Comparison of ENCODE assay signal across 8 cellular contexts in the genomic region with DNA sequence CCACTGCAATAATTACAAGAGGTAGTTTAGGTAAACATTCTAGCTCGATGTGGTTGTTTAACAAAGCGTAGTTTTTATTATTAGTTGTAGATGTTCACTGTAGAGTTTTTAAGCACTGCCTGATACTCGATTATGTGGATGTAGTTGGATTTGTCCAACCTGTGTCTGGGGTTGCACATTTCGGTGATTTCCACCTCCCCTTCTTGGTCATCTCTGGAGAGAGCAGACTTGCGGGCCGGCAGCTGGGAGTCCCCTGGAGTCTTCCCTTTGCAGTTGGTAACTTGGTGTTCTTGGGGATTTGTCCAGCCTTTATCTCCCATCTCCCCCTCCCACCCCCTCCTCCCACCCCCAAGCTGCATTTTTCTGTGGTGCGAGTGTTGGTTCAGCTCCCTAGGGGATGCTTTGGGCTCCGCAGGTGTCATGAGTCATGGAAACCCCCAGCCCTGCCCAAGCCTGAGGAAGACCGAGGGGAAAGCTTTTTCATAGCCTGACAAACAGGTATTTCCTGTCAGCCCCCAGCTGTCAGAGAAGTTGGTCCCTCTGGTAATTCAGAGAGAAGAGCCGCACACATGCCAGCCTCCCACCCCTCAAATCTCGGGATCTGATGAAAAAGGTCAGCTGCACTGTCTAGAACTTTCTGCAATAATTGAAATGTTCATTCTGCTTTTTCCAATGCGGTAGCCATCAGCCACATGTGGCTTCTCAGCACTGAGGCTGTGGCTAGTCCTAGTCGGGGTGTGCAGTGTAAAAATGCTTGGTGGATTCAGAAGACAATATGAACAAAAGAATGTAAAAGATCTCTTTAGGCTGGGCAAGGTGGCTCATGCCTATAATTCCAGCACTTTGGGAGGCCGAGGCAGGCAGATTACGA. TPM values are rescaled to one million over a fixed set of nuclear protein-coding genes. Genes with fewer than 3 reads are reported as not detected.
DNase-seq lines count a peak whose midpoint lies in the region; ATAC-seq and TF ChIP-seq lines count a peak whose summit lies in the region.

No MANE protein-coding gene starts in this region.

- peaks cover 28% of the 10 kb centered on the region for H3K4me1 Mint-ChIP-seq in activated naive CD4-positive, alpha-beta T cell treated with anti-CD3 and anti-CD28 coated beads, Interleukin-2, amount 10 ng/mL, durations not matched to agents 7 days and 5 days
- no peaks in the 10 kb centered on the region for H3K4me1 Mint-ChIP-seq in MCF 10A (ENCODE audit: insufficient read depth, unreplicated experiment)

- DNase-seq in activated naive CD4-positive, alpha-beta T cell treated with anti-CD3 and anti-CD28 coated beads, Interleukin-2, amount 10 ng/mL, durations not matched to agents 7 days and 5 days: no peak
- DNase-seq in activated naive CD4-positive, alpha-beta T cell treated with Interleukin-2 at 50 U/mL for 16 hours: no peak
- DNase-seq in astrocyte of the spinal cord (ENCODE audit: low read depth, low spot score): peak; percentile 66
- no peak for DNase-seq in RKO (ENCODE audit: low spot score)
- DNase-seq in EL: no peak
- DNase-seq in MCF 10A (ENCODE audit: unreplicated experiment): no peak
- no peak for DNase-seq in NCI-H2171 (lab: John Stamatoyannopoulos, UW)

- BruUV-seq in MCF 10A (replicated peaks; lab: Mats Ljungman, UMichigan): no TSS peak

- H3K4me3 Mint-ChIP-seq in activated naive CD4-positive, alpha-beta T cell treated with anti-CD3 and anti-CD28 coated beads, Interleukin-2, amount 10 ng/mL, durations not matched to agents 7 days and 5 days: no peak overlapping the region
- H3K4me3 Mint-ChIP-seq in MCF 10A (ENCODE audit: unreplicated experiment): no peak overlapping the region

- TF ChIP-seq CTCF in astrocyte of the spinal cord (IDR thresholded peaks at IDR 0.05; ENCODE audit: low read depth, low read length) (no peak), MCF 10A (IDR thresholded peaks at IDR 0.05; ENCODE audit: unreplicated experiment) (no peak)

- in situ Hi-C loops in astrocyte of the spinal cord (cut with HindIII; ENCODE audit: low sequenced_read_pairs): no loop called here

- no peak overlapping the region for H3K4me3 ChIP-seq in astrocyte of the spinal cord (ENCODE audit: low read depth, low read length)

- POLR2A ChIA-PET in MCF 10A (lab: Yijun Ruan, JAX): no interaction called here

- CTCF ChIA-PET in activated naive CD4-positive, alpha-beta T cell treated with anti-CD3 and anti-CD28 coated beads, Interleukin-2, amount 10 ng/mL, durations not matched to agents 7 days and 5 days (lab: Charles Lee): interaction anchor here (1.3 kb wide), 1 partner anchor 15 kb away, joined by 3 read pairs; no protein-coding TSS in a partner anchor
- CTCF ChIA-PET in MCF 10A (lab: Yijun Ruan, JAX): interaction anchor here (0.7 to 2.0 kb wide), 3 partner anchors 12 to 144 kb away, joined by 3 to 7 read pairs (median 3); no protein-coding TSS in a partner anchor

- H3K36me3 Mint-ChIP-seq in activated naive CD4-positive, alpha-beta T cell treated with anti-CD3 and anti-CD28 coated beads, Interleukin-2, amount 10 ng/mL, durations not matched to agents 7 days and 5 days: peaks cover 16% of the 10 kb centered on the region
- H3K36me3 Mint-ChIP-seq in MCF 10A (ENCODE audit: insufficient read depth, unreplicated experiment): peaks cover 6% of the 10 kb centered on the region

- ATAC-seq in HG03159 (IDR thresholded peaks at IDR 0.05; ENCODE audit: unreplicated experiment): peak; percentile 67

- intact Hi-C loops in MCF 10A (cut with micrococcal nuclease): no loop called here

- no peaks in the 10 kb centered on the region for H3K27me3 Mint-ChIP-seq in activated naive CD4-positive, alpha-beta T cell treated with anti-CD3 and anti-CD28 coated beads, Interleukin-2, amount 10 ng/mL, durations not matched to agents 7 days and 5 days
- no peaks in the 10 kb centered on the region for H3K27me3 Mint-ChIP-seq in MCF 10A (ENCODE audit: insufficient read depth, unreplicated experiment)

- peaks cover 3% of the 10 kb centered on the region for H3K9me3 Mint-ChIP-seq in activated naive CD4-positive, alpha-beta T cell treated with anti-CD3 and anti-CD28 coated beads, Interleukin-2, amount 10 ng/mL, durations not matched to agents 7 days and 5 days
- H3K9me3 Mint-ChIP-seq in MCF 10A (ENCODE audit: unreplicated experiment): no peaks in the 10 kb centered on the region

- peak overlapping the region; percentile 55 for H3K27ac Mint-ChIP-seq in activated naive CD4-positive, alpha-beta T cell treated with anti-CD3 and anti-CD28 coated beads, Interleukin-2, amount 10 ng/mL, durations not matched to agents 7 days and 5 days
- no peak overlapping the region for H3K27ac Mint-ChIP-seq in MCF 10A (ENCODE audit: low read depth, unreplicated experiment)

RNA-seq across cellular contexts. Expression of gene KSR1, which starts 50.3 kb away (rescaled TPM):
- total RNA-seq in MCF 10A (2022): 7.2 and 10.2 TPM in 2 replicates
